26 cellular contexts compared by ENCODE assay signal in genomic region chr14:21985081-21985480, GRCh38.
A peak's percentile ranks its signal among the peaks of the same experiment; 100 is the strongest.
DNase-seq lines count a peak whose midpoint lies in the region; ATAC-seq and TF ChIP-seq lines count a peak whose summit lies in the region.
"Had no signal": no experiment of that assay in that cellular context is flagged by ENCODE, and none has a peak within 500 bp of the region (broad histone marks: within the 10 kb centered on the region; RNA-seq: fewer than 3 reads in every experiment).

No MANE protein-coding gene starts in this region.

- no peak for TF ChIP-seq POLR2A in spleen (IDR thresholded peaks at IDR 0.05)

- TF ChIP-seq CTCF in RWPE2 (IDR thresholded peaks at IDR 0.05; ENCODE audit: poor library complexity, severe bottlenecking) (no peak), fibroblast of mammary gland (conservative IDR thresholded peaks at IDR 0.05; ENCODE audit: control insufficient read depth, insufficient read depth, low read depth, low read length) (no peak), spleen (IDR thresholded peaks at IDR 0.05 in 8 of 11, conservative IDR thresholded peaks at IDR 0.05 in 3 of 11) (no peak)

- H3K79me2 ChIP-seq in GM23248 (ENCODE audit: insufficient read depth), result no peaks in the 10 kb centered on the region

- H3K9me2 ChIP-seq in GM23248 (ENCODE audit: insufficient read depth), result no peaks in the 10 kb centered on the region

- in situ Hi-C loops in GM23248 (cut with MboI), result no loop called here

- H3K4me1 ChIP-seq in GM23248 (ENCODE audit: insufficient read depth) (no peaks in the 10 kb centered on the region), RWPE2 (ENCODE audit: insufficient read depth, poor library complexity, severe bottlenecking) (no peaks in the 10 kb centered on the region), spleen (no peaks in the 10 kb centered on the region)
- H3K4me1 ChIP-seq: A549; BLaER1 treated with 17β-estradiol and CSF1 and Interleukin-3, amounts not matched to agents 10 nM and 100 nM had no signal

- H3K4me3 ChIP-seq in GM23248, result no peak overlapping the region
- no peak overlapping the region for H3K4me3 ChIP-seq in RWPE2 (ENCODE audit: severe bottlenecking)
- H3K4me3 ChIP-seq in fibroblast of mammary gland (ENCODE audit: control insufficient read depth, low read depth, low read length), result no peak overlapping the region
- H3K4me3 ChIP-seq in spleen, result no peak overlapping the region
- H3K4me3 ChIP-seq: A549; BLaER1 treated with 17β-estradiol and CSF1 and Interleukin-3, amounts not matched to agents 10 nM and 100 nM; PC-9 had no signal

- 0 to 3% methylated on average over 2 of the region's 2 CpGs for WGBS in GM23248 (ENCODE audit: low coverage in 1 of 2, low lambda C conversion rate in 2 of 2, missing lambda C conversion rate in 2 of 2), 2 experiments
- 42 to 67% (median 45%) methylated on average over 2 of the region's 2 CpGs for WGBS in spleen, 5 donors

- H3K27me3 ChIP-seq in GM23248 (replicated peaks; ENCODE audit: insufficient read depth) (no peaks in the 10 kb centered on the region), RWPE2 (ENCODE audit: insufficient read depth, poor library complexity, severe bottlenecking) (peaks cover 17% of the 10 kb centered on the region), spleen (replicated peaks in 1 of 7) (peaks cover 0 to 17% (median 0%) of the 10 kb centered on the region in 7 donors)
- H3K27me3 ChIP-seq: BLaER1 treated with 17β-estradiol and CSF1 and Interleukin-3, amounts not matched to agents 10 nM and 100 nM had no signal

- ATAC-seq in RWPE2 (ENCODE audit: low read depth), result peak; percentile 31; the same call in 2 of the 3 replicates
- ATAC-seq: A549, HepG2 had no signal

- no peak overlapping the region for H2AFZ ChIP-seq in GM23248
- H2AFZ ChIP-seq: PC-9 had no signal

- H3F3A ChIP-seq in GM23248 (ENCODE audit: insufficient read depth), result no peaks in the 10 kb centered on the region

- H3K9ac ChIP-seq in GM23248, result no peak overlapping the region
- H3K9ac ChIP-seq: BLaER1 treated with 17β-estradiol and CSF1 and Interleukin-3, amounts not matched to agents 10 nM and 100 nM had no signal

- H4K20me1 ChIP-seq in GM23248 (ENCODE audit: insufficient read depth), result no peaks in the 10 kb centered on the region
- H4K20me1 ChIP-seq: BLaER1 treated with 17β-estradiol and CSF1 and Interleukin-3, amounts not matched to agents 10 nM and 100 nM had no signal

- DNase-seq in Daoy (ENCODE audit: low read depth) (peak; percentile 67), GM23248 (peak; percentile 12), RWPE2 (ENCODE audit: low spot score) (no peak), fibroblast of mammary gland (ENCODE audit: low read depth) (peak; percentile 4), spleen (no peak), kidney glomerular epithelial cell (lab: John Stamatoyannopoulos, UW) (no peak), SK-N-DZ (ENCODE audit: low spot score) (no peak)
- DNase-seq: AML-193; CD4-positive, alpha-beta T cell; DMS79; Karpas-422; MV-4-11; NCI-H1105; NCI-H1436 treated with DMSO at 0.1 percent for 48 hours; NCI-H187 treated with DMSO at 0.1 percent for 48 hours; NCI-H2171 treated with DMSO at 0.1 percent for 48 hours; NCI-H345; NCI-H524 treated with DMSO at 0.1 percent for 48 hours; NCI-H774; NK-92 treated with Interleukin-12 subunit alpha and Interleukin-12 subunit beta, amount 100 ng/mL, for 24 hours; PC-9; RPMI8226; SHP77 had no signal

- H3K9me3 ChIP-seq in GM23248 (ENCODE audit: low read depth) (no peaks in the 10 kb centered on the region), RWPE2 (ENCODE audit: severe bottlenecking) (no peaks in the 10 kb centered on the region), spleen (no peaks in the 10 kb centered on the region)
- H3K9me3 ChIP-seq: A549; BLaER1 treated with 17β-estradiol and CSF1 and Interleukin-3, amounts not matched to agents 10 nM and 100 nM had no signal

- H3K36me3 ChIP-seq in GM23248 (ENCODE audit: low read depth) (no peaks in the 10 kb centered on the region), RWPE2 (ENCODE audit: low read depth) (no peaks in the 10 kb centered on the region), spleen (no peaks in the 10 kb centered on the region)
- H3K36me3 ChIP-seq: BLaER1 treated with 17β-estradiol and CSF1 and Interleukin-3, amounts not matched to agents 10 nM and 100 nM had no signal

- H3K4me2 ChIP-seq in GM23248 (ENCODE audit: unreplicated experiment), result no peak overlapping the region
- H3K4me2 ChIP-seq: A549; BLaER1 treated with 17β-estradiol and CSF1 and Interleukin-3, amounts not matched to agents 10 nM and 100 nM; PC-9 had no signal

- H3K27ac ChIP-seq in GM23248 (no peak overlapping the region), RWPE2 (ENCODE audit: poor library complexity, severe bottlenecking) (no peak overlapping the region), spleen (no peak overlapping the region)
- H3K27ac ChIP-seq: A549; BLaER1 treated with 17β-estradiol and CSF1 and Interleukin-3, amounts not matched to agents 10 nM and 100 nM; PC-9 had no signal

- intact Hi-C loops in spleen (cut with DNase I; ENCODE audit: low total_unique reads), result no loop called here

Comparison
In these comparisons a context has a peak if more than half of its experiments do, and no peak if none do; other contexts are left out.
1. DNase-seq: peak in Daoy (single experiment), GM23248 (single experiment) and fibroblast of mammary gland (single experiment); none in RWPE2 (single experiment), spleen (single experiment), kidney glomerular epithelial cell (single experiment) and SK-N-DZ (single experiment).